In the genomic region with DNA sequence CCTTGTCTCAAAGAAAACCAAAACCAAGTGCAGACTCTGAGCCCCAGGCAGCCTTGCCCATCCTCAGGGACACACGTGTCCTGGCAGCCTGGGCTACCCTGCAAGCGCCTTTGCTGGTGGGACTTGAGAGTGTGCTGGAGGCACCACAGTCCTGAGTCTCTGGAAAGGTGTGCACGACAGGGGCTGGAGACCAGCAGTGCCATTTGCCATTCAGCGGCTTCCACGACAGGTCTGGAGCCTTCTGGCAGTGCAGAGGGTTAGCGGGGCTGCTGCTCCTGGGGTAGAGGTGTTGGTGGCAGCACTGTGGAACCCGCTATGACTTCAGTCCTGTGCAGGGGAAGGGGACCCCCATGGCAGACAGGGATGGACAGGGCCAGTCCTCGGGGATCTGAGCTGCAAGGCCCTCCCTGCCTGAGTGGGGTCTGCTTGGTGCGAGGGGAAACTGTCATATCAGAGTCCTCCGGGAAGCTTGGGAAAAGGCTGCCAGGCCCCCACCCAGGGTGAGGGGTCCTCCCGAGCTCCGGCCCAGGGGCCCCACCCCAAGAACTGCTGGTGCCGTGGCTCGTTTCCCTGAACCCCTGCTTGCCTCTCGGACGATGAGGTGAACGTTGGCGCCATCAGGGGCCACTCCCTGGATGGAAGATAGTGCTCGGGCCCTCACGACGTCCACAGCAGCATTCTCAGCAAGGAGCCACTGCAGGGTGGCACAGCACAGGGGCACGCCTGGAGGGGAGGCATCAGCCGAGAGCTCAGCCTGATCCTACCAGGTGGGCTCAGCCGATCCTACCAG, we compare ENCODE assay signal across 27 cellular contexts. TPM values are rescaled to one million over a fixed set of nuclear protein-coding genes. Genes with fewer than 3 reads are reported as not detected.
"Had no signal": no experiment of that assay in that cellular context is flagged by ENCODE, and none has a peak within 500 bp of the region (broad histone marks: within the 10 kb centered on the region; RNA-seq: fewer than 3 reads in every experiment).

No MANE protein-coding gene starts in this region.

- H3K27me3 ChIP-seq: dorsolateral prefrontal cortex, gastrocnemius medialis, hepatocyte, left lung, neural progenitor cell, ovary, sigmoid colon, tibial nerve, upper lobe of left lung had no signal

- H3K4me3 Mint-ChIP-seq: naive thymus-derived CD4-positive, alpha-beta T cell; nephron; neural progenitor cell; stimulated activated memory B cell treated with anti-CD40 and anti-IgM and Interleukin-4, amounts not matched to agents 10 μg/mL and 1 μg/mL and 100 μg/mL, for 72 hours had no signal

- H3K4me2 ChIP-seq: hepatocyte, neural progenitor cell had no signal

- H3K4me3 ChIP-seq: dorsolateral prefrontal cortex, gastrocnemius medialis, hepatocyte, left lung, neural progenitor cell, ovary, sigmoid colon, thoracic aorta, tibial nerve, upper lobe of left lung had no signal

- H3K27ac ChIP-seq: dorsolateral prefrontal cortex, epithelial cell of prostate, gastrocnemius medialis, hepatocyte, left lung, neural progenitor cell, ovary, sigmoid colon, thoracic aorta, tibial nerve, upper lobe of left lung had no signal

- H3K4me1 ChIP-seq: gastrocnemius medialis, neural progenitor cell had no signal

- FAIRE-seq: colon, urothelium cell line had no signal

- ATAC-seq: esophagus mucosa; gastrocnemius medialis; left cardiac atrium; left lung; naive thymus-derived CD4-positive, alpha-beta T cell; stimulated activated memory B cell treated with anti-CD40 and anti-IgM and Interleukin-4, amounts not matched to agents 10 μg/mL and 1 μg/mL and 100 μg/mL, for 72 hours; stimulated activated naive CD8-positive, alpha-beta T cell treated with anti-CD3 and anti-CD28 coated beads, Interleukin-15, Interleukin-2, amounts not matched to agents 100 U/mL and 50 U/mL, for 24 hours had no signal

- H3K4me1 Mint-ChIP-seq: nephron had no signal

- H3K36me3 ChIP-seq: neural progenitor cell, ovary had no signal

- H2AFZ ChIP-seq: hepatocyte, neural progenitor cell had no signal

- DNase-seq: dorsolateral prefrontal cortex; effector CD4-positive, alpha-beta T cell; foreskin fibroblast; gastrocnemius medialis; head of caudate nucleus; left cardiac atrium; mesendoderm; midbrain; naive thymus-derived CD4-positive, alpha-beta T cell; nucleus accumbens; ovary; sigmoid colon; stimulated activated CD4-positive, alpha-beta T cell treated with anti-CD3 and anti-CD28 coated beads, Interleukin-4, amount 100 ng/mL, for 4 hours; stimulated activated naive CD8-positive, alpha-beta T cell treated with anti-CD3 and anti-CD28 coated beads, Interleukin-15, Interleukin-2, amounts not matched to agents 100 U/mL and 50 U/mL, for 24 hours; substantia nigra had no signal

- H3K27ac Mint-ChIP-seq: naive thymus-derived CD4-positive, alpha-beta T cell; nephron; neural progenitor cell; stimulated activated memory B cell treated with anti-CD40 and anti-IgM and Interleukin-4, amounts not matched to agents 10 μg/mL and 1 μg/mL and 100 μg/mL, for 72 hours had no signal

- H3K9me3 ChIP-seq: gastrocnemius medialis, left lung, ovary, sigmoid colon, thoracic aorta, tibial nerve, upper lobe of left lung had no signal

- H3K9ac ChIP-seq: neural progenitor cell had no signal

- H3K9me3 Mint-ChIP-seq: naive thymus-derived CD4-positive, alpha-beta T cell; nephron; neural progenitor cell; stimulated activated memory B cell treated with anti-CD40 and anti-IgM and Interleukin-4, amounts not matched to agents 10 μg/mL and 1 μg/mL and 100 μg/mL, for 72 hours had no signal

- H3K27me3 Mint-ChIP-seq: naive thymus-derived CD4-positive, alpha-beta T cell; stimulated activated memory B cell treated with anti-CD40 and anti-IgM and Interleukin-4, amounts not matched to agents 10 μg/mL and 1 μg/mL and 100 μg/mL, for 72 hours had no signal

RNA-seq across cellular contexts. Expression of gene FSCN2, which starts 17.2 kb away (rescaled TPM):
- polyA plus RNA-seq: naive thymus-derived CD4-positive, alpha-beta T cell had no signal
